Comparison of ENCODE assay signal across 10 cellular contexts in the genomic region with DNA sequence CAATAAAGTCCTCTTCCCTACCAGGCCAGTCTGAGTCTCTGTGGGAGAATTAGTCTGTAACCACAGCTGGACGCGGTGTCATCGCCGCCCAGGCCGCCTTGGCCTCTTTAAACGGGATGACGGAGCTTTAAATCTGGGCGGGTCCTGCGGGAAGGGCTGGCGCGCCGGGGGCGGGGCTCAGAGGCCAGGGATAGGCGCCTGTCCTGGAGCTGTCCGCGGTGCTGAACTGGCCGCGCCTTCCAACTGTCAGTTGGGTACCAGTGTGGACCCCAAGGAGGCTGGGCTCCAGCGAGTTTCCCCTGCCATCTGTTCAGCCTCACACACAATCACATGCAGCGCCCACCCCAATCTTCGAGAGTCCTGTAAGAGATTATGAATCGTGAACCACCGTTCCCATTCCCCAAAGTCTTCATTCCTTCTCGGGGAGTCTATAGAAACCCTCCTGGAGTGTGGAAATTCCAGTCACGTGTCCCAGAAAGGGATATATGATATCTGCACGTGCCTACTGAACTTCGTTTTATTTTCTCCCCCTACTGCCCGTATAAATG. TPM values are rescaled to one million over a fixed set of nuclear protein-coding genes. Genes with fewer than 3 reads are reported as not detected.
DNase-seq lines count a peak whose midpoint lies in the region; ATAC-seq and TF ChIP-seq lines count a peak whose summit lies in the region.
"Had no signal": no experiment of that assay in that cellular context is flagged by ENCODE, and none has a peak within 500 bp of the region (broad histone marks: within the 10 kb centered on the region; RNA-seq: fewer than 3 reads in every experiment).

No MANE protein-coding gene starts in this region.

- DNase-seq in D341Med (ENCODE audit: low spot score), result peak; percentile 86
- DNase-seq in T-helper 1 cell, result peak; percentile 50 to 75 (median 68)
- peak; percentile 96 for DNase-seq in adipocyte (ENCODE audit: low read depth)
- DNase-seq in cardiac muscle cell (ENCODE audit: low read depth in 1 of 2, low spot score in 1 of 2), result peak; percentile 92 to 95
- peak; percentile 84 for DNase-seq in progenitor cell of endocrine pancreas (ENCODE audit: low spot score, unreplicated experiment)
- no peak for DNase-seq in NCI-H2196 (lab: John Stamatoyannopoulos, UW; ENCODE audit: unreplicated experiment)

- H3K36me3 ChIP-seq in adipocyte (ENCODE audit: control insufficient read depth, insufficient read depth, low read length, severe bottlenecking) (no peaks in the 10 kb centered on the region), cardiac muscle cell (no peaks in the 10 kb centered on the region)

- no peak for ATAC-seq in HG03108 (IDR thresholded peaks at IDR 0.05; ENCODE audit: unreplicated experiment)

- H3K4me1 Mint-ChIP-seq in progenitor cell of endocrine pancreas (ENCODE audit: low read depth), result peaks cover 2% of the 10 kb centered on the region

- peaks cover 14% of the 10 kb centered on the region for H3K36me3 Mint-ChIP-seq in progenitor cell of endocrine pancreas (ENCODE audit: insufficient read depth)

- H3K9me3 ChIP-seq in adipocyte (ENCODE audit: control insufficient read depth, low read length) (no peaks in the 10 kb centered on the region), cardiac muscle cell (ENCODE audit: low read depth) (no peaks in the 10 kb centered on the region)

- H3K9me3 Mint-ChIP-seq in progenitor cell of endocrine pancreas (ENCODE audit: low read depth), result no peaks in the 10 kb centered on the region
- H3K9me3 Mint-ChIP-seq: stimulated activated naive CD8-positive, alpha-beta T cell treated with anti-CD3 and anti-CD28 coated beads, Interleukin-15, Interleukin-2, amounts not matched to agents 100 ng/mL and 50 ng/mL, for 24 hours had no signal

- peaks cover 5% of the 10 kb centered on the region for H3K27me3 ChIP-seq in adipocyte (replicated peaks; ENCODE audit: control insufficient read depth, insufficient read depth, low read length)
- no peaks in the 10 kb centered on the region for H3K27me3 ChIP-seq in cardiac muscle cell

- H3K4me1 ChIP-seq in adipocyte (ENCODE audit: control insufficient read depth, insufficient read depth, low read length) (peaks cover 3% of the 10 kb centered on the region), cardiac muscle cell (ENCODE audit: low read depth) (peaks cover 4% of the 10 kb centered on the region)

- H3K4me3 Mint-ChIP-seq in progenitor cell of endocrine pancreas (ENCODE audit: low read depth), result no peak overlapping the region
- H3K4me3 Mint-ChIP-seq: stimulated activated naive CD8-positive, alpha-beta T cell treated with anti-CD3 and anti-CD28 coated beads, Interleukin-15, Interleukin-2, amounts not matched to agents 100 ng/mL and 50 ng/mL, for 24 hours had no signal

- no peak for TF ChIP-seq EP300 in Ishikawa (IDR thresholded peaks at IDR 0.05; ENCODE audit: borderline replicate concordance)

- H3K27ac Mint-ChIP-seq in progenitor cell of endocrine pancreas, result peak overlapping the region; percentile 54
- H3K27ac Mint-ChIP-seq: stimulated activated naive CD8-positive, alpha-beta T cell treated with anti-CD3 and anti-CD28 coated beads, Interleukin-15, Interleukin-2, amounts not matched to agents 100 ng/mL and 50 ng/mL, for 24 hours had no signal

- H3K27me3 Mint-ChIP-seq in progenitor cell of endocrine pancreas, result peaks cover 6% of the 10 kb centered on the region

- TF ChIP-seq CTCF in cardiac muscle cell (IDR thresholded peaks at IDR 0.05; ENCODE audit: low read depth, low read length) (no peak), progenitor cell of endocrine pancreas (IDR thresholded peaks at IDR 0.05; ENCODE audit: unreplicated experiment) (no peak)

- no peak overlapping the region for H3K4me3 ChIP-seq in adipocyte (ENCODE audit: low read length)
- no peak overlapping the region for H3K4me3 ChIP-seq in cardiac muscle cell

- no peak overlapping the region for H3K27ac ChIP-seq in cardiac muscle cell
- H3K27ac ChIP-seq: KMS-11 had no signal

- peak overlapping the region; percentile 29 for H3K9ac ChIP-seq in adipocyte (ENCODE audit: low read length)
- H3K9ac ChIP-seq: KMS-11 had no signal

- peak; percentile 25; the same call in 1 of the 2 replicates for TF ChIP-seq RAD21 in Ishikawa (IDR thresholded peaks at IDR 0.05; ENCODE audit: low read depth)

TF ChIP-seq in Ishikawa, 13 proteins besides CTCF, POLR2A, EP300 and RAD21:
- TF ChIP-seq CREB1 (IDR thresholded peaks at IDR 0.05; ENCODE audit: low read depth) (no peak), EGR1 (IDR thresholded peaks at IDR 0.05) (no peak), ZBTB7A (IDR thresholded peaks at IDR 0.05; ENCODE audit: low read depth) (no peak), TCF12 (IDR thresholded peaks at IDR 0.05; ENCODE audit: low read depth) (peak; percentile 35; the same call in 1 of the 2 replicates), REST (IDR thresholded peaks at IDR 0.05; ENCODE audit: low read depth) (peak; percentile 100), FOXM1 (IDR thresholded peaks at IDR 0.05; ENCODE audit: borderline replicate concordance, low read depth) (no peak), TEAD4 (IDR thresholded peaks at IDR 0.05) (peak; percentile 41; the same call in 1 of the 2 replicates), CEBPB (IDR thresholded peaks at IDR 0.05) (no peak), YY1 (IDR thresholded peaks at IDR 0.05; ENCODE audit: low read depth) (no peak), TAF1 (IDR thresholded peaks at IDR 0.05; ENCODE audit: low read depth) (no peak), USF1 (IDR thresholded peaks at IDR 0.05) (peak; percentile 89), NFIC (IDR thresholded peaks at IDR 0.05) (peak; percentile 48)
- TF ChIP-seq, protein P1, sequence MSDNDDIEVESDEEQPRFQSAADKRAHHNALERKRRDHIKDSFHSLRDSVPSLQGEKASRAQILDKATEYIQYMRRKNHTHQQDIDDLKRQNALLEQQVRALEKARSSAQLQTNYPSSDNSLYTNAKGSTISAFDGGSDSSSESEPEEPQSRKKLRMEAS (IDR thresholded peaks at IDR 0.05), result peak; percentile 88

RNA-seq across cellular contexts. Expression of gene APLP1, which starts 11.5 kb away (rescaled TPM):
- 126 and 134 TPM in 2 replicates for total RNA-seq in cardiac muscle cell
- polyA plus RNA-seq in cardiac muscle cell, result 117 and 157 TPM in 2 replicates
- 134 and 135 TPM in 2 replicates for total RNA-seq in progenitor cell of endocrine pancreas

RNA-seq across cellular contexts. Expression of gene NFKBID, which starts 20.5 kb away (rescaled TPM):
- total RNA-seq in cardiac muscle cell, result 3.7 and 5.1 TPM in 2 replicates
- polyA plus RNA-seq in cardiac muscle cell, result 6.4 and 8.5 TPM in 2 replicates
- 11.4 and 13.9 TPM in 2 replicates for total RNA-seq in progenitor cell of endocrine pancreas

RNA-seq across cellular contexts. Expression of gene HCST, which starts 22.5 kb away (rescaled TPM):
- total RNA-seq in cardiac muscle cell, result 2.5 TPM in 1 of 2 replicates, not detected in the other
- 2.1 and 2.4 TPM in 2 replicates for polyA plus RNA-seq in cardiac muscle cell
- 1.6 TPM in 1 of 2 replicates, not detected in the other for total RNA-seq in progenitor cell of endocrine pancreas

RNA-seq across cellular contexts. Expression of gene KIRREL2, which starts 23.1 kb away (rescaled TPM):
- total RNA-seq in cardiac muscle cell, result 3.5 and 4.2 TPM in 2 replicates
- 3.2 and 3.7 TPM in 2 replicates for polyA plus RNA-seq in cardiac muscle cell
- 97.5 and 100.0 TPM in 2 replicates for total RNA-seq in progenitor cell of endocrine pancreas

RNA-seq across cellular contexts. Expression of gene NPHS1, which starts 27.5 kb away (rescaled TPM):
- total RNA-seq in cardiac muscle cell (1.1 and 1.3 TPM in 2 replicates), progenitor cell of endocrine pancreas (15.7 and 17.5 TPM in 2 replicates)
- polyA plus RNA-seq in cardiac muscle cell, result 0.37 TPM in 1 of 2 replicates, not detected in the other
